In genomic region chr1:103111926-103112325, GRCh38 we compare ENCODE assay signal across 26 cellular contexts. TPM values are rescaled to one million over a fixed set of nuclear protein-coding genes. Genes with fewer than 3 reads are reported as not detected.
DNase-seq lines count a peak whose midpoint lies in the region; ATAC-seq and TF ChIP-seq lines count a peak whose summit lies in the region.
"Had no signal": no experiment of that assay in that cellular context is flagged by ENCODE, and none has a peak within 500 bp of the region (broad histone marks: within the 10 kb centered on the region; RNA-seq: fewer than 3 reads in every experiment).

No MANE protein-coding gene starts in this region.

- H2AK9ac ChIP-seq in IMR-90 (replicated peaks; ENCODE audit: low read depth, low read length, poor library complexity): no peak overlapping the region

- no peaks in the 10 kb centered on the region for H4K20me1 ChIP-seq in IMR-90 (ENCODE audit: insufficient read depth, low read length)
- H4K20me1 ChIP-seq: BLaER1 treated with 17β-estradiol and CSF1 and Interleukin-3, amounts not matched to agents 10 nM and 100 nM had no signal

- H3K27ac ChIP-seq in A673 (ENCODE audit: low read depth, low read length, poor library complexity, severe bottlenecking) (no peak overlapping the region), IMR-90 (ENCODE audit: insufficient read depth, low read length) (no peak overlapping the region), mesenchymal stem cell (ENCODE audit: low read length, poor library complexity, severe bottlenecking) (peak overlapping the region; percentile 80)
- no peak overlapping the region for H3K27ac ChIP-seq in CD8-positive, alpha-beta memory T cell (ENCODE audit: low read depth, low read length)
- H3K27ac ChIP-seq: BLaER1 treated with 17β-estradiol and CSF1 and Interleukin-3, amounts not matched to agents 10 nM and 100 nM; SJCRH30; transverse colon had no signal

- in situ Hi-C loops in IMR-90 (cut with MboI; ENCODE audit: low sequenced_read_pairs): no loop called here
- in situ Hi-C loops in astrocyte of the spinal cord (cut with HindIII; ENCODE audit: low sequenced_read_pairs): no loop called here

- no peak for TF ChIP-seq CTCF in A673 (conservative IDR thresholded peaks at IDR 0.05; ENCODE audit: low read depth, low read length)
- TF ChIP-seq CTCF in IMR-90 (conservative IDR thresholded peaks at IDR 0.05; ENCODE audit: low read depth, low read length): no peak
- no peak for TF ChIP-seq CTCF in astrocyte of the spinal cord (IDR thresholded peaks at IDR 0.05; ENCODE audit: low read depth, low read length)

- CTCF ChIA-PET in A673 (lab: Charles Lee) (no interaction called here), IMR-90 (lab: Yijun Ruan, JAX) (interaction anchor here (0.6 kb wide), 1 partner anchor 68 kb away, joined by 3 read pairs; no protein-coding TSS in a partner anchor)
- CTCF ChIA-PET in CD8-positive, alpha-beta memory T cell (lab: Charles Lee): no interaction called here

- H3K14ac ChIP-seq in IMR-90 (replicated peaks; ENCODE audit: low read depth, low read length) (no peak overlapping the region), mesenchymal stem cell (ENCODE audit: low read length in 2 of 2) (no peak overlapping the region)

- no peak overlapping the region for H3K4me2 ChIP-seq in IMR-90 (ENCODE audit: low read depth, low read length)
- no peak overlapping the region for H3K4me2 ChIP-seq in mesenchymal stem cell (ENCODE audit: low read length, poor library complexity, severe bottlenecking)
- H3K4me2 ChIP-seq: BLaER1 treated with 17β-estradiol and CSF1 and Interleukin-3, amounts not matched to agents 10 nM and 100 nM had no signal

- H3K36me3 ChIP-seq in A673 (ENCODE audit: insufficient read depth, low read length, poor library complexity, severe bottlenecking) (no peaks in the 10 kb centered on the region), IMR-90 (ENCODE audit: control insufficient read depth, insufficient read depth, low read length) (no peaks in the 10 kb centered on the region), mesenchymal stem cell (ENCODE audit: control insufficient read depth in 1 of 2, insufficient read depth in 2 of 2, low read depth in 1 of 2, low read length in 2 of 2) (no peaks in the 10 kb centered on the region)
- no peaks in the 10 kb centered on the region for H3K36me3 ChIP-seq in CD8-positive, alpha-beta memory T cell (ENCODE audit: insufficient read depth, low read length)
- H3K36me3 ChIP-seq: BLaER1 treated with 17β-estradiol and CSF1 and Interleukin-3, amounts not matched to agents 10 nM and 100 nM; SJCRH30; transverse colon had no signal

- H3K4me1 ChIP-seq in A673 (ENCODE audit: insufficient read depth, low read length, poor library complexity, severe bottlenecking) (no peaks in the 10 kb centered on the region), IMR-90 (ENCODE audit: control insufficient read depth, insufficient read depth, low read length) (no peaks in the 10 kb centered on the region), mesenchymal stem cell (ENCODE audit: control insufficient read depth, insufficient read depth, low read depth, low read length) (no peaks in the 10 kb centered on the region)
- H3K4me1 ChIP-seq in CD8-positive, alpha-beta memory T cell (ENCODE audit: insufficient read depth, low read length): no peaks in the 10 kb centered on the region
- H3K4me1 ChIP-seq: BLaER1 treated with 17β-estradiol and CSF1 and Interleukin-3, amounts not matched to agents 10 nM and 100 nM; Caco-2 had no signal

- H3K36me3 Mint-ChIP-seq in CD8-positive, alpha-beta memory T cell: no peaks in the 10 kb centered on the region
- H3K36me3 Mint-ChIP-seq: activated naive CD4-positive, alpha-beta T cell treated with anti-CD3 and anti-CD28 coated beads, Interleukin-2, amount 50 U/mL, for 24 hours had no signal

- no peaks in the 10 kb centered on the region for H3K9me1 ChIP-seq in IMR-90 (ENCODE audit: insufficient read depth, low read length)

- H3K9me3 ChIP-seq in A673 (ENCODE audit: low read depth, low read length, poor library complexity, severe bottlenecking) (no peaks in the 10 kb centered on the region), IMR-90 (ENCODE audit: control insufficient read depth, insufficient read depth, low read length) (no peaks in the 10 kb centered on the region), mesenchymal stem cell (ENCODE audit: control insufficient read depth, low read length) (no peaks in the 10 kb centered on the region)
- H3K9me3 ChIP-seq in CD8-positive, alpha-beta memory T cell (ENCODE audit: low read length): no peaks in the 10 kb centered on the region
- H3K9me3 ChIP-seq: Caco-2, SJCRH30, transverse colon had no signal

- no peak overlapping the region for H2AK5ac ChIP-seq in IMR-90 (ENCODE audit: low read depth, low read length)
- no peak overlapping the region for H2AK5ac ChIP-seq in mesenchymal stem cell (ENCODE audit: low read length, severe bottlenecking)

- H3K27me3 ChIP-seq in A673 (replicated peaks; ENCODE audit: insufficient read depth, low read depth, low read length, poor library complexity): no peaks in the 10 kb centered on the region
- peaks cover 2% of the 10 kb centered on the region for H3K27me3 ChIP-seq in IMR-90 (ENCODE audit: control insufficient read depth, insufficient read depth, low read length)
- no peaks in the 10 kb centered on the region for H3K27me3 ChIP-seq in mesenchymal stem cell (ENCODE audit: control insufficient read depth in 1 of 2, insufficient read depth in 1 of 2, low read length in 2 of 2)
- no peaks in the 10 kb centered on the region for H3K27me3 ChIP-seq in CD8-positive, alpha-beta memory T cell (ENCODE audit: insufficient read depth, low read length, poor library complexity, severe bottlenecking)
- H3K27me3 ChIP-seq: SJCRH30 had no signal

- intact Hi-C loops in A673 (cut with micrococcal nuclease; ENCODE audit: unreplicated experiment): no loop called here
- intact Hi-C loops in IMR-90 (cut with micrococcal nuclease): no loop called here

- H3K4ac ChIP-seq in IMR-90 (ENCODE audit: low read depth, low read length) (no peak overlapping the region), mesenchymal stem cell (ENCODE audit: low read depth in 1 of 2, low read length in 2 of 2) (no peak overlapping the region)

- H3K4me3 ChIP-seq in A673 (ENCODE audit: low read depth, low read length, poor library complexity, severe bottlenecking) (no peak overlapping the region), IMR-90 (ENCODE audit: insufficient read depth, low read depth, low read length) (no peak overlapping the region), astrocyte of the spinal cord (ENCODE audit: low read depth, low read length) (no peak overlapping the region), mesenchymal stem cell (ENCODE audit: insufficient read depth in 1 of 2, low read depth in 1 of 2, low read length in 2 of 2) (no peak overlapping the region)
- no peak overlapping the region for H3K4me3 ChIP-seq in CD8-positive, alpha-beta memory T cell (ENCODE audit: low read length)
- H3K4me3 ChIP-seq: BLaER1 treated with 17β-estradiol and CSF1 and Interleukin-3, amounts not matched to agents 10 nM and 100 nM; GM12878; SJCRH30; transverse colon had no signal

- no peak overlapping the region for H3K56ac ChIP-seq in IMR-90 (ENCODE audit: extremely low read depth, insufficient read depth, low read length)

- H2BK12ac ChIP-seq in mesenchymal stem cell (ENCODE audit: low read length in 2 of 2): no peak overlapping the region

- no TSS peak for BruUV-seq in A673 (replicated peaks; lab: Mats Ljungman, UMichigan)
- no TSS peak for BruUV-seq in IMR-90 (replicated peaks; lab: Mats Ljungman, UMichigan)

- ATAC-seq in IMR-90 (ENCODE audit: low read depth): no peak
- ATAC-seq: activated CD4-positive, CD25-positive, alpha-beta regulatory T cell treated with anti-CD3 and anti-CD28 coated beads, Interleukin-2, amount 50 U/mL, for 24 hours; GM12878; natural killer cell had no signal

- POLR2A ChIA-PET in A673 (lab: Charles Lee; ENCODE audit: low non-redundant PET) (no interaction called here), IMR-90 (lab: Charles Lee; ENCODE audit: unreplicated experiment) (no interaction called here)
- POLR2A ChIA-PET in CD8-positive, alpha-beta memory T cell (lab: Charles Lee): no interaction called here

- H2BK120ac ChIP-seq in IMR-90 (ENCODE audit: low read depth, low read length): no peak overlapping the region
- no peak overlapping the region for H2BK120ac ChIP-seq in mesenchymal stem cell (ENCODE audit: low read depth, low read length)

- no peak for TF ChIP-seq RAD21 in IMR-90 (IDR thresholded peaks at IDR 0.05; ENCODE audit: low read length)

- H3K27me3 Mint-ChIP-seq in CD8-positive, alpha-beta memory T cell: peaks cover 0 to 15% of the 10 kb centered on the region in 2 donors

- no peak overlapping the region for H4K5ac ChIP-seq in IMR-90 (ENCODE audit: low read depth, low read length)

- H4K8ac ChIP-seq in IMR-90 (ENCODE audit: low read depth in 2 of 2, low read length in 2 of 2) (no peak overlapping the region; a peak in 1 of 4 replicates), mesenchymal stem cell (ENCODE audit: low read length) (no peak overlapping the region)

- H2BK20ac ChIP-seq in IMR-90 (ENCODE audit: low read depth, low read length): no peak overlapping the region

- H3K18ac ChIP-seq in IMR-90 (ENCODE audit: low read depth, low read length): no peak overlapping the region
- no peak overlapping the region for H3K18ac ChIP-seq in mesenchymal stem cell (ENCODE audit: low read depth in 1 of 2, low read length in 2 of 2)

- dilution Hi-C loops in IMR-90 (cut with HindIII; ENCODE audit: low sequenced_read_pairs, unreplicated experiment): no loop called here

- H2BK5ac ChIP-seq in IMR-90 (ENCODE audit: low read depth, low read length, poor library complexity, severe bottlenecking): no peak overlapping the region
- H2BK5ac ChIP-seq in mesenchymal stem cell (ENCODE audit: low read depth, low read length, poor library complexity, severe bottlenecking): no peak overlapping the region

- H3K9me3 Mint-ChIP-seq in CD8-positive, alpha-beta memory T cell: peaks cover 0 to 8% (median 2%) of the 10 kb centered on the region in 5 donors
- H3K9me3 Mint-ChIP-seq: activated naive CD4-positive, alpha-beta T cell treated with anti-CD3 and anti-CD28 coated beads, Interleukin-2, amount 50 U/mL, for 24 hours; dendritic cell treated with granulocyte-macrophage colony-stimulating factor and Interleukin-4, amounts not matched to agents 40 ng/mL and 50 ng/mL, for 4 days; endodermal cell; T-helper 1 cell treated with Interleukin-12 subunit alpha and Interleukin-12 subunit beta and Interleukin-4 antibody, amounts not matched to agents 30 μg/mL and 1 μg/mL, for 36 hours had no signal

- H2AFZ ChIP-seq in IMR-90 (replicated peaks; ENCODE audit: low read length, poor library complexity) (no peak overlapping the region), mesenchymal stem cell (ENCODE audit: low read depth, low read length) (no peak overlapping the region)

- H3K79me1 ChIP-seq in IMR-90 (ENCODE audit: low read depth in 1 of 2, low read length in 2 of 2) (no peaks in the 10 kb centered on the region; a peak in 1 of 4 replicates), mesenchymal stem cell (replicated peaks; ENCODE audit: low read length, poor library complexity, severe bottlenecking) (no peaks in the 10 kb centered on the region)

- H3K27ac Mint-ChIP-seq in CD8-positive, alpha-beta memory T cell: no peak overlapping the region
- H3K27ac Mint-ChIP-seq: activated naive CD4-positive, alpha-beta T cell treated with anti-CD3 and anti-CD28 coated beads, Interleukin-2, amount 50 U/mL, for 24 hours; dendritic cell treated with granulocyte-macrophage colony-stimulating factor and Interleukin-4, amounts not matched to agents 40 ng/mL and 50 ng/mL, for 4 days; endodermal cell; natural killer cell; T-helper 1 cell treated with Interleukin-12 subunit alpha and Interleukin-12 subunit beta and Interleukin-4 antibody, amounts not matched to agents 30 μg/mL and 1 μg/mL, for 36 hours had no signal

- H3K23ac ChIP-seq in IMR-90 (ENCODE audit: low read depth, low read length) (no peak overlapping the region), mesenchymal stem cell (ENCODE audit: low read length in 2 of 2) (no peak overlapping the region)

- no peak overlapping the region for H4K91ac ChIP-seq in IMR-90 (ENCODE audit: insufficient read depth, low read depth, low read length)
- no peak overlapping the region for H4K91ac ChIP-seq in mesenchymal stem cell (ENCODE audit: low read length)

- no peak overlapping the region for H3K4me3 Mint-ChIP-seq in CD8-positive, alpha-beta memory T cell
- H3K4me3 Mint-ChIP-seq: activated naive CD4-positive, alpha-beta T cell treated with anti-CD3 and anti-CD28 coated beads, Interleukin-2, amount 50 U/mL, for 24 hours; dendritic cell treated with granulocyte-macrophage colony-stimulating factor and Interleukin-4, amounts not matched to agents 40 ng/mL and 50 ng/mL, for 4 days; endodermal cell; natural killer cell; T-helper 1 cell treated with Interleukin-12 subunit alpha and Interleukin-12 subunit beta and Interleukin-4 antibody, amounts not matched to agents 30 μg/mL and 1 μg/mL, for 36 hours had no signal

- DNase-seq in A673 (ENCODE audit: low spot score) (peak; percentile 30), IMR-90 (peak; percentile 13), astrocyte of the spinal cord (ENCODE audit: low read depth, low spot score) (peak; percentile 8), mesenchymal stem cell (no peak), epidermal melanocyte (ENCODE audit: insufficient read length, low spot score) (no peak), DMS79 treated with DMSO at 0.1 percent for 48 hours (lab: John Stamatoyannopoulos, UW) (no peak)
- no peak for DNase-seq in stimulated activated naive CD4-positive, alpha-beta T cell (lab: John Stamatoyannopoulos, UW)
- no peak for DNase-seq in CD8-positive, alpha-beta memory T cell
- DNase-seq: activated CD4-positive, alpha-beta T cell treated with anti-CD3 and anti-CD28 coated beads, Interleukin-2, amount 50 U/mL, for 48 hours; amygdala; Caco-2; DMS79; endodermal cell; islet precursor cell; natural killer cell; NCI-H1092 treated with DMSO at 0.1 percent for 48 hours; NCI-H2029; NCI-H69; transverse colon had no signal

- H2BK15ac ChIP-seq in IMR-90 (ENCODE audit: low read depth, low read length) (no peak overlapping the region), mesenchymal stem cell (ENCODE audit: low read depth, poor library complexity, severe bottlenecking) (no peak overlapping the region)

- peaks cover 6 to 9% (median 7%) of the 10 kb centered on the region in 3 donors for H3K4me1 Mint-ChIP-seq in CD8-positive, alpha-beta memory T cell

- TF ChIP-seq POLR2A in IMR-90 (IDR thresholded peaks at IDR 0.05; ENCODE audit: low read depth, low read length): no peak

- H3K9ac ChIP-seq in IMR-90 (ENCODE audit: low read depth, low read length) (no peak overlapping the region), mesenchymal stem cell (ENCODE audit: low read length) (no peak overlapping the region)
- H3K9ac ChIP-seq: BLaER1 treated with 17β-estradiol and CSF1 and Interleukin-3, amounts not matched to agents 10 nM and 100 nM had no signal

- WGBS in IMR-90 (ENCODE audit: extremely low coverage in 2 of 2, insufficient read length in 1 of 2), 2 experiments: no CpG with 5 or more reads among the region's 1 CpG
- 0% methylated on average over 1 of the region's 1 CpG for WGBS in mesenchymal stem cell

RNA-seq across cellular contexts. Expression of gene COL11A1, which starts 3.6 kb away (rescaled TPM):
- 0.31 and 0.37 TPM in 2 replicates for total RNA-seq in A673 (2021)
- total RNA-seq in IMR-90 (2012; rRNA removed): 5.2 and 10.0 TPM in 2 replicates
- polyA plus RNA-seq in IMR-90 (2012; rRNA removed): 3.5 and 4.6 TPM in 2 replicates
- 1.5 TPM in 2 replicates for polyA plus RNA-seq in IMR-90 (2012; cell fraction: cytosol; rRNA removed)
- polyA plus RNA-seq in IMR-90 (2012; cell fraction: nucleus; rRNA removed; ENCODE audit: low replicate concordance): 1.6 and 12.9 TPM in 2 replicates
- 75.5 TPM for polyA plus RNA-seq in mesenchymal stem cell (2013, experiment 1 of 2)
- 76.6 TPM for polyA plus RNA-seq in mesenchymal stem cell (2013, experiment 2 of 2)
- not detected for total RNA-seq in CD8-positive, alpha-beta memory T cell
- polyA plus RNA-seq in CD8-positive, alpha-beta memory T cell: not detected
- total RNA-seq: Caco-2, GM12878, natural killer cell, SJCRH30 had no signal

Comparison
In these comparisons a context has a peak if more than half of its experiments do, and no peak if none do; other contexts are left out.
1. DNase-seq: peak in A673 (single experiment), IMR-90 (single experiment) and astrocyte of the spinal cord (single experiment); none in mesenchymal stem cell (single experiment), epidermal melanocyte (single experiment), stimulated activated naive CD4-positive, alpha-beta T cell (0 of 6), CD8-positive, alpha-beta memory T cell (0 of 5) and DMS79 treated with DMSO at 0.1 percent for 48 hours (single experiment).